In the genomic region with DNA sequence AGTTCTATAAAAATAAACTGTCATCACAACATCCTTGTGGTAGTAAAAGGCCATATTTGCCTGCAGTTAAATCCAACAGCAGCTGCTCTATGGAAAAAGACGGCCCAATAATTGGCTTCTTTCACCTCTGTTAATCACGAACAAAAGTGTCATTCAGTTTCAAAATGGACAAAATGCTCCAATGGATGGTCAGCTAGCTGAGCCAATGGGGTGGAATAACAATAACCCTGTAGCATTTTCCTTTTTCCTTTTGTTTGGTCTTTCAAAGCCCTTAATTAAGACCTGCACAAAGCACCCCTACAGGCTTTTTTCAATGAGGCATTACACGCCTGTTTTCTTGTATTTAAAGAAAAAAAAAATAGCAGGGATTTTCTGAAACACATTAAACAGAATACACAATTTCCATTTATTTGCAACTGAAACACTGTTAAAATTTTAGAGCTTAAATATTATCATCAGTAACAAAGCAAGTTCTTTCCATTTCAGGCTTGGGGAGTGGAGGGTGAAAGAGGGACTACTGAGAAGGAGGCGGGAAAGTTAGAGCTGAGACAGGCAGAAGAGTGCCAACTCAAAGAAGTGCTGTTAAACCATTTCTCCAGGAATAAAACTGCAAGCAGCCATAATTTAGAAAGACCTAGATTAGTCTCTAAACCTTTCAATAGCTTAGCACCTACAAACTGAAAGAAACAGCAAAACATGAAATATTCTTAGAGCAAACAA, we compare ENCODE assay signal across 14 cellular contexts. TPM values are rescaled to one million over a fixed set of nuclear protein-coding genes. Genes with fewer than 3 reads are reported as not detected.
DNase-seq lines count a peak whose midpoint lies in the region; ATAC-seq and TF ChIP-seq lines count a peak whose summit lies in the region.
"Had no signal": no experiment of that assay in that cellular context is flagged by ENCODE, and none has a peak within 500 bp of the region (broad histone marks: within the 10 kb centered on the region; RNA-seq: fewer than 3 reads in every experiment).

No MANE protein-coding gene starts in this region.

- peak overlapping the region; percentile 48 for H3K27ac Mint-ChIP-seq in type B pancreatic cell
- H3K27ac Mint-ChIP-seq: activated naive CD4-positive, alpha-beta T cell treated with anti-CD3 and anti-CD28 coated beads, Interleukin-2, amount 10 ng/mL, durations not matched to agents 7 days and 5 days; memory B cell had no signal

- peaks cover 3% of the 10 kb centered on the region for H3K9me3 Mint-ChIP-seq in type B pancreatic cell
- H3K9me3 Mint-ChIP-seq: activated naive CD4-positive, alpha-beta T cell treated with anti-CD3 and anti-CD28 coated beads, Interleukin-2, amount 10 ng/mL, durations not matched to agents 7 days and 5 days; memory B cell had no signal

- POLR2A ChIA-PET in Panc1 (lab: Charles Lee), result interaction anchor here (0.6 to 1.1 kb wide), 2 partner anchors 16 to 29 kb away, joined by 4 to 11 read pairs; partner anchors contain the start of gene LGR4

- BruUV-seq in Panc1 (replicated peaks; lab: Mats Ljungman, UMichigan), result TSS peak; percentile 4

- H3K27ac ChIP-seq in Panc1 (ENCODE audit: low read length) (no peak overlapping the region; the same call in 1 of the 2 replicates), prostate gland (no peak overlapping the region)
- H3K27ac ChIP-seq: 22Rv1, sigmoid colon, SK-N-MC had no signal

- WGBS in prostate gland, result 69% methylated on average over 4 of the region's 4 CpGs

- intact Hi-C loops in Panc1 (cut with micrococcal nuclease; ENCODE audit: unreplicated experiment), result no loop called here
- intact Hi-C loops in prostate gland (cut with DNase I), result no loop called here

- no peak for ATAC-seq in Panc1

- H3K4me1 ChIP-seq in Panc1 (ENCODE audit: control insufficient read depth, insufficient read depth, low read length), result peaks cover 22% of the 10 kb centered on the region
- H3K4me1 ChIP-seq in prostate gland (replicated peaks), result no peaks in the 10 kb centered on the region

- CTCF ChIA-PET in Panc1 (lab: Charles Lee), result interaction anchor here (1.0 kb wide), 1 partner anchor 148 kb away, joined by 3 read pairs; no protein-coding TSS in a partner anchor

- H3K36me3 ChIP-seq in Panc1 (ENCODE audit: control insufficient read depth, insufficient read depth, low read length) (no peaks in the 10 kb centered on the region), prostate gland (no peaks in the 10 kb centered on the region)
- H3K36me3 ChIP-seq: sigmoid colon had no signal

- H3K4me3 Mint-ChIP-seq in type B pancreatic cell, result peak overlapping the region; percentile 15
- H3K4me3 Mint-ChIP-seq: activated naive CD4-positive, alpha-beta T cell treated with anti-CD3 and anti-CD28 coated beads, Interleukin-2, amount 10 ng/mL, durations not matched to agents 7 days and 5 days; memory B cell had no signal

- DNase-seq in DMS 273 (lab: John Stamatoyannopoulos, UW; ENCODE audit: unreplicated experiment), result peak; percentile 4
- DNase-seq in DMS 273 treated with DMSO at 0.1 percent for 48 hours (lab: John Stamatoyannopoulos, UW), result no peak
- DNase-seq in Panc1 (ENCODE audit: low read depth, low spot score), result no peak
- DNase-seq in iPS-NIHi11 (ENCODE audit: low spot score), result peak; percentile 44
- no peak for DNase-seq in type B pancreatic cell (ENCODE audit: extremely low spot score, unreplicated experiment)
- no peak for DNase-seq in HuH-7 (ENCODE audit: low spot score)
- no peak for DNase-seq in prostate gland (ENCODE audit: low spot score)
- no peak for DNase-seq in NCI-H226
- DNase-seq: activated CD4-positive, alpha-beta T cell treated with anti-CD3 and anti-CD28 coated beads for 4 hours; activated naive CD4-positive, alpha-beta T cell treated with anti-CD3 and anti-CD28 coated beads, Interleukin-2, amount 10 ng/mL, durations not matched to agents 7 days and 5 days; sigmoid colon had no signal

- peaks cover 9% of the 10 kb centered on the region for H3K27me3 Mint-ChIP-seq in type B pancreatic cell
- H3K27me3 Mint-ChIP-seq: activated naive CD4-positive, alpha-beta T cell treated with anti-CD3 and anti-CD28 coated beads, Interleukin-2, amount 10 ng/mL, durations not matched to agents 7 days and 5 days had no signal

- H3K36me3 Mint-ChIP-seq in type B pancreatic cell, result no peaks in the 10 kb centered on the region
- H3K36me3 Mint-ChIP-seq: activated naive CD4-positive, alpha-beta T cell treated with anti-CD3 and anti-CD28 coated beads, Interleukin-2, amount 10 ng/mL, durations not matched to agents 7 days and 5 days had no signal

- TF ChIP-seq POLR2A in prostate gland (IDR thresholded peaks at IDR 0.05), result no peak

- H3K4me1 Mint-ChIP-seq in type B pancreatic cell (ENCODE audit: unreplicated experiment), result peaks cover 16% of the 10 kb centered on the region
- H3K4me1 Mint-ChIP-seq: activated naive CD4-positive, alpha-beta T cell treated with anti-CD3 and anti-CD28 coated beads, Interleukin-2, amount 10 ng/mL, durations not matched to agents 7 days and 5 days; memory B cell had no signal

- H3K9me3 ChIP-seq in Panc1 (ENCODE audit: control insufficient read depth, insufficient read depth, low read depth, low read length) (no peaks in the 10 kb centered on the region), prostate gland (no peaks in the 10 kb centered on the region)
- H3K9me3 ChIP-seq: sigmoid colon had no signal

- no peak for TF ChIP-seq CTCF in Panc1 (IDR thresholded peaks at IDR 0.05)
- TF ChIP-seq CTCF in type B pancreatic cell (conservative IDR thresholded peaks at IDR 0.05), result no peak
- no peak for TF ChIP-seq CTCF in prostate gland (IDR thresholded peaks at IDR 0.05)

- in situ Hi-C loops in Panc1 (cut with HindIII; ENCODE audit: low pct_unique_long_range_greater_than_20kb, low sequenced_read_pairs), result no loop called here

- H3K4me3 ChIP-seq in Panc1 (ENCODE audit: low read depth in 2 of 2, low read length in 2 of 2) (no peak overlapping the region), prostate gland (no peak overlapping the region)
- H3K4me3 ChIP-seq: sigmoid colon, SK-N-MC had no signal

- H3K27me3 ChIP-seq in Panc1 (ENCODE audit: control insufficient read depth, insufficient read depth, low read length) (no peaks in the 10 kb centered on the region), prostate gland (replicated peaks; ENCODE audit: insufficient read depth) (no peaks in the 10 kb centered on the region)
- H3K27me3 ChIP-seq: sigmoid colon had no signal

RNA-seq across cellular contexts. Expression of gene LGR4, which starts 28.7 kb away (rescaled TPM):
- total RNA-seq in Panc1 (2021; ENCODE audit: unreplicated experiment) (61.8 TPM), type B pancreatic cell (ENCODE audit: low replicate concordance) (39.6 and 54.5 TPM in 2 replicates), prostate gland (10 to 100 TPM; 49.2 to 97.2 TPM)
- polyA plus RNA-seq in Panc1 (2012; ENCODE audit: insufficient read length), result 71.4 TPM

Comparison
In these comparisons a context has a peak if more than half of its experiments do, and no peak if none do; other contexts are left out.
1. DNase-seq: peak in DMS 273 (single experiment) and iPS-NIHi11 (single experiment); none in DMS 273 treated with DMSO at 0.1 percent for 48 hours (single experiment), Panc1 (single experiment), type B pancreatic cell (single experiment), HuH-7 (single experiment), prostate gland (single experiment) and NCI-H226 (single experiment).